24 cellular contexts compared by ENCODE assay signal in the genomic region with DNA sequence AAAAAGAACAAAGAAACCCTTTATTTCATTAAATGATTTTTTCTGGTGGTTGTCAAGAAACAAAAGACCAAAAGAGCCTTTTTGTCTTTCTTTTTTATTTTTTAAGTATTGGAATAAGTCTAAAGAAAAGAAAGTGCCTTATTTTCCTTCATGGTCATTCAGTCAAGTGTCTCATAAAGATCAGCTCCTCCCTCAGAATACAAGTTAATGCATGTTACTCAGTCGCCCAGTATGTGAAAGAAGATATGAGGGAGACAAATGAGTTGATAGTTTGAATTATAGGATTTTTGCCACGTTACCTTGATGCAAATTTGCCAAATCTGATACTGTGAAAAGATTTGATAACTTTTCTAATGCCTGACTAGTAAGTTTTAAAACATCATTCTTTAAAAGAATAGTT.
DNase-seq lines count a peak whose midpoint lies in the region; ATAC-seq, FAIRE-seq and TF ChIP-seq lines count a peak whose summit lies in the region.
"Had no signal": no experiment of that assay in that cellular context is flagged by ENCODE, and none has a peak within 500 bp of the region (broad histone marks: within the 10 kb centered on the region; RNA-seq: fewer than 3 reads in every experiment).

No MANE protein-coding gene starts in this region.

- no peaks in the 10 kb centered on the region for H3K9me1 ChIP-seq in K562 (ENCODE audit: control insufficient read depth, insufficient read depth, low read length)

- H3K4me3 ChIP-seq in left ventricle myocardium inferior (no peak overlapping the region), right atrium auricular region (no peak overlapping the region), K562 (no peak overlapping the region)
- H3K4me3 ChIP-seq: MG63, SJCRH30 had no signal

- 0 out of 4 replicates have a peak overlapping the region, but pooled peaks of 1 of the 2 experiments have one; percentile 1 for H3K9ac ChIP-seq in K562 (ENCODE audit: insufficient read depth in 1 of 2, low read depth in 2 of 2, low read length in 2 of 2)

- POLR2A ChIA-PET in K562 (lab: Yijun Ruan, JAX): no interaction called here

- DNase-seq in left ventricle myocardium inferior (no peak), right atrium auricular region (ENCODE audit: low spot score) (no peak), K562 (ENCODE audit: extremely low read depth in 1 of 4, low spot score in 3 of 4) (no peak), foreskin keratinocyte (peak in 1 of 2 donors; percentile 42), NOMO-1 treated with dmso at 0.1 percent for 144 hours (lab: John Stamatoyannopoulos, UW; ENCODE audit: unreplicated experiment) (no peak), dedifferentiated amniotic fluid mesenchymal stem cell (ENCODE audit: extremely low spot score) (no peak)
- DNase-seq in activated naive CD8-positive, alpha-beta T cell treated with anti-CD3 and anti-CD28 coated beads for 36 hours: no peak
- DNase-seq: 8988T, AML-193, EL, GF-D8, GOT3, Kasumi-1, MG63, NCI-H1092, NCI-H1436, NCI-H2029, NCI-H226, NCI-H510A treated with DMSO at 0.1 percent for 48 hours, NCI-H748 treated with DMSO at 0.1 percent for 48 hours, SJCRH30 had no signal

- H3K36me3 Mint-ChIP-seq in activated naive CD8-positive, alpha-beta T cell treated with anti-CD3 and anti-CD28 coated beads for 36 hours: peaks cover 12% of the 10 kb centered on the region

- no peaks in the 10 kb centered on the region for H3K27me3 Mint-ChIP-seq in activated naive CD8-positive, alpha-beta T cell treated with anti-CD3 and anti-CD28 coated beads for 36 hours

- TF ChIP-seq CTCF in left ventricle myocardium inferior (IDR thresholded peaks at IDR 0.05; ENCODE audit: borderline replicate concordance) (no peak), right atrium auricular region (IDR thresholded peaks at IDR 0.05) (no peak), K562 (IDR thresholded peaks at IDR 0.05 in 2 of 3, conservative IDR thresholded peaks at IDR 0.05 in 1 of 3; ENCODE audit: insufficient read depth in 2 of 3, low read depth in 1 of 3, low read length in 3 of 3) (no peak), foreskin keratinocyte (conservative IDR thresholded peaks at IDR 0.05) (no peak)

- no peaks in the 10 kb centered on the region for H3K9me3 ChIP-seq in left ventricle myocardium inferior (replicated peaks)
- H3K9me3 ChIP-seq in right atrium auricular region: no peaks in the 10 kb centered on the region
- peaks cover 4% of the 10 kb centered on the region; the same call in 1 of the 2 replicates for H3K9me3 ChIP-seq in K562 (replicated peaks; ENCODE audit: control insufficient read depth, insufficient read depth, low read depth, low read length)
- H3K9me3 ChIP-seq: SJCRH30 had no signal

- ATAC-seq in K562 (peak; percentile 26; the same call in 1 of the 3 replicates), foreskin keratinocyte (peak; percentile 51), HG03135 (IDR thresholded peaks at IDR 0.05; ENCODE audit: unreplicated experiment) (no peak)
- ATAC-seq: Panc1 had no signal

- H3K27me3 ChIP-seq in left ventricle myocardium inferior (ENCODE audit: low read depth) (no peaks in the 10 kb centered on the region), right atrium auricular region (no peaks in the 10 kb centered on the region), K562 (ENCODE audit: control insufficient read depth in 2 of 2, insufficient read depth in 2 of 2, low read length in 2 of 2) (no peaks in the 10 kb centered on the region), foreskin keratinocyte (no peaks in the 10 kb centered on the region)
- H3K27me3 ChIP-seq: MG63, SJCRH30 had no signal

- H3K4me1 ChIP-seq in left ventricle myocardium inferior (peaks cover 59% of the 10 kb centered on the region), right atrium auricular region (peaks cover 0 to 16% of the 10 kb centered on the region in 2 donors), K562 (replicated peaks in 1 of 2; ENCODE audit: control insufficient read depth in 2 of 2, insufficient read depth in 2 of 2, low read length in 2 of 2) (peaks cover 6 to 49% of the 10 kb centered on the region in 2 experiments), foreskin keratinocyte (peaks cover 12% of the 10 kb centered on the region)
- H3K4me1 ChIP-seq: SJCRH30 had no signal

- no TSS peak for BruUV-seq in K562 (replicated peaks; lab: Mats Ljungman, UMichigan)

- no peak for FAIRE-seq in K562 (lab: Jason Lieb, UNC)

- intact Hi-C loops in left ventricle myocardium inferior (cut with micrococcal nuclease) (loop anchor here (10.0 kb wide), 1 partner anchor 383 kb away; no protein-coding TSS in a partner anchor), K562 (cut with micrococcal nuclease) (loop anchor here (1.0 to 5.0 kb wide), 3 partner anchors 155 to 390 kb away; no protein-coding TSS in a partner anchor)

- H3K27ac ChIP-seq in left ventricle myocardium inferior (replicated peaks) (peak overlapping the region; percentile 24), right atrium auricular region (no peak overlapping the region), K562 (ENCODE audit: extremely low read depth, low read depth, low read length) (peak overlapping the region; percentile 63; the same call in 2 of the 3 replicates), foreskin keratinocyte (no peak overlapping the region)
- H3K27ac ChIP-seq: C4-2B, SJCRH30 had no signal

- no peak for TF ChIP-seq RAD21 in K562 (CRISPR knock-in tag; conservative IDR thresholded peaks at IDR 0.05 in 1 of 2, IDR thresholded peaks at IDR 0.05 in 1 of 2)

- WGBS in K562 (ENCODE audit: insufficient coverage, low coverage, missing lambda C conversion rate): 27% methylated on average over 2 of the region's 2 CpGs

- in situ Hi-C loops in K562 (cut with MboI): no loop called here

- H3K79me2 ChIP-seq in K562 (ENCODE audit: control insufficient read depth, insufficient read depth, low read length): peaks cover 4% of the 10 kb centered on the region; the same call in 1 of the 3 replicates

- H3K36me3 ChIP-seq in left ventricle myocardium inferior (peaks cover 59% of the 10 kb centered on the region), right atrium auricular region (peaks cover 35% of the 10 kb centered on the region), K562 (ENCODE audit: control insufficient read depth, insufficient read depth, low read length) (peaks cover 60% of the 10 kb centered on the region)

- no peak overlapping the region for H3K4me2 ChIP-seq in K562 (ENCODE audit: insufficient read depth, low read length)

- H2AFZ ChIP-seq in K562 (ENCODE audit: low read depth, low read length): no peak overlapping the region

- H3K4me1 Mint-ChIP-seq in activated naive CD8-positive, alpha-beta T cell treated with anti-CD3 and anti-CD28 coated beads for 36 hours: peaks cover 3% of the 10 kb centered on the region

- TF ChIP-seq POLR2A in K562 (conservative IDR thresholded peaks at IDR 0.05): no peak

- 0 out of 2 replicates have a peak, but pooled peaks have one; percentile 6 for TF ChIP-seq EP300 in K562 (IDR thresholded peaks at IDR 0.05; ENCODE audit: low read length)

- H4K20me1 ChIP-seq in K562 (replicated peaks; ENCODE audit: control insufficient read depth, insufficient read depth, low read length): no peaks in the 10 kb centered on the region

- H3K27ac Mint-ChIP-seq in activated naive CD8-positive, alpha-beta T cell treated with anti-CD3 and anti-CD28 coated beads for 36 hours: no peak overlapping the region

- CTCF ChIA-PET in K562 (lab: Yijun Ruan, JAX; ENCODE audit: low intra/inter-chr PET ratio): no interaction called here

- no peaks in the 10 kb centered on the region for H3K9me3 Mint-ChIP-seq in activated naive CD8-positive, alpha-beta T cell treated with anti-CD3 and anti-CD28 coated beads for 36 hours

- no peak overlapping the region for H3K4me3 Mint-ChIP-seq in activated naive CD8-positive, alpha-beta T cell treated with anti-CD3 and anti-CD28 coated beads for 36 hours

TF ChIP-seq in K562, 482 proteins besides CTCF, POLR2A, EP300 and RAD21:
- TF ChIP-seq, protein P1, sequence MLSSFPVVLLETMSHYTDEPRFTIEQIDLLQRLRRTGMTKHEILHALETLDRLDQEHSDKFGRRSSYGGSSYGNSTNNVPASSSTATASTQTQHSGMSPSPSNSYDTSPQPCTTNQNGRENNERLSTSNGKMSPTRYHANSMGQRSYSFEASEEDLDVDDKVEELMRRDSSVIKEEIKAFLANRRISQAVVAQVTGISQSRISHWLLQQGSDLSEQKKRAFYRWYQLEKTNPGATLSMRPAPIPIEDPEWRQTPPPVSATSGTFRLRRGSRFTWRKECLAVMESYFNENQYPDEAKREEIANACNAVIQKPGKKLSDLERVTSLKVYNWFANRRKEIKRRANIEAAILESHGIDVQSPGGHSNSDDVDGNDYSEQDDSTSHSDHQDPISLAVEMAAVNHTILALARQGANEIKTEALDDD (IDR thresholded peaks at IDR 0.05): peak; percentile 43; the same call in 1 of the 2 replicates
- TF ChIP-seq AFF1 (IDR thresholded peaks at IDR 0.05; ENCODE audit: low read depth in 1 of 2, partially characterized antibody in 2 of 2): no peak
TF ChIP-seq in K562: peak in this region for 1.

Comparison
In these comparisons a context has a peak if more than half of its experiments do, and no peak if none do; other contexts are left out.
1. H3K27ac ChIP-seq: peak in left ventricle myocardium inferior (single experiment) and K562 (single experiment); none in right atrium auricular region (0 of 2) and foreskin keratinocyte (single experiment).